Comparison of ENCODE assay signal across 21 cellular contexts in genomic region chr16:30884760-30885159, GRCh38. TPM values are rescaled to one million over a fixed set of nuclear protein-coding genes. Genes with fewer than 3 reads are reported as not detected.
DNase-seq lines count a peak whose midpoint lies in the region; ATAC-seq and TF ChIP-seq lines count a peak whose summit lies in the region.
"Had no signal": no experiment of that assay in that cellular context is flagged by ENCODE, and none has a peak within 500 bp of the region (broad histone marks: within the 10 kb centered on the region; RNA-seq: fewer than 3 reads in every experiment).

No MANE protein-coding gene starts in this region.

- H3K36me3 ChIP-seq in BLaER1 (peaks cover 94% of the 10 kb centered on the region), OCI-LY3 (replicated peaks; ENCODE audit: low read depth, low read length) (peaks cover 14% of the 10 kb centered on the region), tibial artery (peaks cover 14 to 91% (median 46%) of the 10 kb centered on the region in 3 donors)
- H3K36me3 ChIP-seq: thyroid gland had no signal

- H3K9ac ChIP-seq in BLaER1, result no peak overlapping the region
- H3K9ac ChIP-seq in OCI-LY3 (ENCODE audit: low read length), result no peak overlapping the region

- peak; percentile 67 for DNase-seq in GM10266 (ENCODE audit: extremely low spot score)
- no peak for DNase-seq in endothelial cell (ENCODE audit: low spot score)
- DNase-seq in Ammon's horn (ENCODE audit: low spot score), result no peak
- no peak for DNase-seq in tibial artery
- DNase-seq: activated CD4-positive, alpha-beta T cell treated with anti-CD3 and anti-CD28 coated beads for 4 hours; activated naive CD4-positive, alpha-beta T cell treated with anti-CD3 and anti-CD28 coated beads, Interleukin-2, amount 10 ng/mL, durations not matched to agents 7 days and 5 days; DMS79 treated with DMSO at 0.1 percent for 48 hours; effector CD8-positive, alpha-beta T cell; IMR-90; mesendoderm; MG63; NCI-H146; SHP77; SW 1271; thyroid gland had no signal

- H3K79me2 ChIP-seq in OCI-LY3 (ENCODE audit: low read length), result no peaks in the 10 kb centered on the region

- H3K27ac Mint-ChIP-seq in endothelial cell (ENCODE audit: unreplicated experiment), result peak overlapping the region; percentile 25
- H3K27ac Mint-ChIP-seq: activated naive CD4-positive, alpha-beta T cell treated with anti-CD3 and anti-CD28 coated beads, Interleukin-2, amount 10 ng/mL, durations not matched to agents 7 days and 5 days; nephron; progenitor cell of endocrine pancreas had no signal

- H4K20me1 ChIP-seq in BLaER1 (peaks cover 14% of the 10 kb centered on the region), OCI-LY3 (ENCODE audit: insufficient read depth, low read length) (0 out of 2 replicates have a peak, but pooled peaks cover 2% of the 10 kb centered on the region)

- TF ChIP-seq CTCF in GM10266 (IDR thresholded peaks at IDR 0.05; ENCODE audit: control insufficient read depth, insufficient read depth, low read depth, missing control alignments) (no peak), OCI-LY3 (IDR thresholded peaks at IDR 0.05; ENCODE audit: low read depth, low read length) (no peak), endothelial cell (IDR thresholded peaks at IDR 0.05; ENCODE audit: unreplicated experiment) (no peak), tibial artery (IDR thresholded peaks at IDR 0.05) (no peak)

- peaks cover 28% of the 10 kb centered on the region for H3K36me3 Mint-ChIP-seq in endothelial cell (ENCODE audit: low read depth, unreplicated experiment)

- no peaks in the 10 kb centered on the region for H3K27me3 ChIP-seq in BLaER1
- H3K27me3 ChIP-seq in OCI-LY3 (ENCODE audit: low read depth, low read length), result no peaks in the 10 kb centered on the region
- H3K27me3 ChIP-seq in tibial artery, result no peaks in the 10 kb centered on the region
- H3K27me3 ChIP-seq: MG63, thyroid gland had no signal

- H3K4me3 Mint-ChIP-seq in endothelial cell (ENCODE audit: unreplicated experiment), result peak overlapping the region; percentile 51
- H3K4me3 Mint-ChIP-seq: activated naive CD4-positive, alpha-beta T cell treated with anti-CD3 and anti-CD28 coated beads, Interleukin-2, amount 10 ng/mL, durations not matched to agents 7 days and 5 days; nephron had no signal

- H3K9me3 ChIP-seq in BLaER1 (no peaks in the 10 kb centered on the region), OCI-LY3 (ENCODE audit: insufficient read depth, low read length) (no peaks in the 10 kb centered on the region), tibial artery (no peaks in the 10 kb centered on the region)
- H3K9me3 ChIP-seq: MG63, thyroid gland had no signal

- intact Hi-C loops in tibial artery (cut with DNase I; ENCODE audit: low total_unique reads), result no loop called here

- peak overlapping the region; percentile 5; the same call in 1 of the 2 replicates for H3K4me2 ChIP-seq in BLaER1
- H3K4me2 ChIP-seq in OCI-LY3 (ENCODE audit: low read length), result 0 out of 2 replicates have a peak overlapping the region, but pooled peaks have one; percentile 0

- H2AFZ ChIP-seq in OCI-LY3 (ENCODE audit: low read depth, low read length), result no peak overlapping the region

- H3K9me3 Mint-ChIP-seq in endothelial cell (ENCODE audit: unreplicated experiment), result no peaks in the 10 kb centered on the region
- H3K9me3 Mint-ChIP-seq: activated naive CD4-positive, alpha-beta T cell treated with anti-CD3 and anti-CD28 coated beads, Interleukin-2, amount 10 ng/mL, durations not matched to agents 7 days and 5 days; nephron had no signal

- H3K27me3 Mint-ChIP-seq in endothelial cell (ENCODE audit: unreplicated experiment), result peaks cover 13% of the 10 kb centered on the region
- H3K27me3 Mint-ChIP-seq: activated naive CD4-positive, alpha-beta T cell treated with anti-CD3 and anti-CD28 coated beads, Interleukin-2, amount 10 ng/mL, durations not matched to agents 7 days and 5 days; progenitor cell of endocrine pancreas had no signal

- H3K27ac ChIP-seq in BLaER1 (no peak overlapping the region), OCI-LY3 (ENCODE audit: low read length) (no peak overlapping the region), tibial artery (no peak overlapping the region)
- H3K27ac ChIP-seq: thyroid gland had no signal

- H3K4me3 ChIP-seq in BLaER1 (no peak overlapping the region), OCI-LY3 (ENCODE audit: low read length) (no peak overlapping the region), tibial artery (no peak overlapping the region)
- H3K4me3 ChIP-seq: MG63, thyroid gland had no signal

- peaks cover 28% of the 10 kb centered on the region for H3K4me1 ChIP-seq in BLaER1
- peaks cover 33% of the 10 kb centered on the region for H3K4me1 ChIP-seq in OCI-LY3 (ENCODE audit: low read length)
- H3K4me1 ChIP-seq in tibial artery, result peaks cover 0 to 6% (median 0%) of the 10 kb centered on the region in 4 donors

- no peak for ATAC-seq in GM18861 (IDR thresholded peaks at IDR 0.05; ENCODE audit: unreplicated experiment)
- no peak for ATAC-seq in GM19351 (IDR thresholded peaks at IDR 0.05; ENCODE audit: unreplicated experiment)

- peaks cover 9% of the 10 kb centered on the region for H3K4me1 Mint-ChIP-seq in endothelial cell (ENCODE audit: unreplicated experiment)

RNA-seq across cellular contexts. Expression of gene BCL7C, which starts 9.1 kb away (rescaled TPM):
- total RNA-seq in endothelial cell (ENCODE audit: unreplicated experiment), result 53.9 TPM

RNA-seq across cellular contexts. Expression of gene CTF1, which starts 11.7 kb away (rescaled TPM):
- 3.4 TPM for total RNA-seq in endothelial cell (ENCODE audit: unreplicated experiment)

RNA-seq across cellular contexts. Expression of gene FBXL19, which starts 38.6 kb away (rescaled TPM):
- total RNA-seq in endothelial cell (ENCODE audit: unreplicated experiment), result 117 TPM
